18 cellular contexts compared by ENCODE assay signal in the genomic region with DNA sequence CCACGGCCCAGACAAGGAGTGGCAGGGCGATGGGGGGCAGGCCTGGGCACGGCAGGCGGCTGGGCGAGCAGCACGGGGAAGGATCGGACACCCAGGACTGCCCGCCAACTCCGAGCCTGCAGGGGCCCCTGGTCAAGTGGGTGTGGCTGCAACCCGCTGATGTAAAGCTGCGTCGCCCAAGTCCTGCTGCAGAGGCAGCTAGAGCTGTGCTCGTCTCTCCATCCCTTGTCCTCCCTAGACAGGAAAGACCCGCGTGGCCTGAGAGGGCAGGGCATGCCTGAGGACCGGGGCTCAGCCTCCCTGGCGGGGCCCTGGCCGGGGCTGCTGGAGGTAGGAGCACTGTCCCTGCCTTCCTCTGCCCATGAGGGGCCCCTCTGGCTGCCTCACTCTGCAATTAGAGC.
DNase-seq lines count a peak whose midpoint lies in the region; ATAC-seq and TF ChIP-seq lines count a peak whose summit lies in the region.
"Had no signal": no experiment of that assay in that cellular context is flagged by ENCODE, and none has a peak within 500 bp of the region (broad histone marks: within the 10 kb centered on the region; RNA-seq: fewer than 3 reads in every experiment).

No MANE protein-coding gene starts in this region.

- H3K27me3 Mint-ChIP-seq in chondrocyte (ENCODE audit: low read depth) = peaks cover 4% of the 10 kb centered on the region
- H3K27me3 Mint-ChIP-seq: B cell, IgD-negative memory B cell had no signal

- H3K27me3 ChIP-seq in osteoblast (ENCODE audit: insufficient read depth, low read length) (no peaks in the 10 kb centered on the region), upper lobe of right lung (no peaks in the 10 kb centered on the region)
- H3K27me3 ChIP-seq: BLaER1 treated with 17β-estradiol and CSF1 and Interleukin-3, amounts not matched to agents 10 nM and 100 nM had no signal

- CTCF ChIA-PET in RWPE1 (lab: Yijun Ruan, JAX) = no interaction called here

- ATAC-seq in upper lobe of right lung = peak; percentile 21
- no peak for ATAC-seq in HG02763 (IDR thresholded peaks at IDR 0.05; ENCODE audit: unreplicated experiment)
- no peak for ATAC-seq in HG03159 (IDR thresholded peaks at IDR 0.05; ENCODE audit: unreplicated experiment)
- ATAC-seq: CD8-positive, alpha-beta T cell; GM12878; GM23338; HCT116; HepG2 had no signal

- H3K4me3 ChIP-seq in osteoblast (ENCODE audit: insufficient read depth, low read length) (no peak overlapping the region), upper lobe of right lung (no peak overlapping the region)
- H3K4me3 ChIP-seq: BLaER1 treated with 17β-estradiol and CSF1 and Interleukin-3, amounts not matched to agents 10 nM and 100 nM; GM12878; GM23338 had no signal

- TF ChIP-seq CTCF in RWPE1 (conservative IDR thresholded peaks at IDR 0.05; ENCODE audit: low read depth) (no peak), chondrocyte (IDR thresholded peaks at IDR 0.05) (no peak), osteoblast (IDR thresholded peaks at IDR 0.05; ENCODE audit: extremely low read depth, low read depth, low read length) (no peak), upper lobe of right lung (IDR thresholded peaks at IDR 0.05) (no peak)

- no peaks in the 10 kb centered on the region for H4K20me1 ChIP-seq in osteoblast (ENCODE audit: insufficient read depth, low read length)

- H3K27ac Mint-ChIP-seq in chondrocyte (ENCODE audit: unreplicated experiment) = no peak overlapping the region
- H3K27ac Mint-ChIP-seq: B cell; CD8-positive, alpha-beta T cell; GM23338; HFFc6; IgD-negative memory B cell had no signal

- no peaks in the 10 kb centered on the region for H3K9me3 Mint-ChIP-seq in chondrocyte (ENCODE audit: low read depth)
- H3K9me3 Mint-ChIP-seq: CD8-positive, alpha-beta T cell; GM23338; HFFc6 had no signal

- no peak for DNase-seq in RWPE1 (ENCODE audit: low spot score)
- DNase-seq in chondrocyte (ENCODE audit: low spot score) = peak; percentile 86
- peak; percentile 78 for DNase-seq in osteoblast (ENCODE audit: insufficient read length, low spot score, missing footprints)
- DNase-seq in upper lobe of right lung = no peak
- DNase-seq: Calu3; CD8-positive, alpha-beta T cell; DMS79 treated with DMSO at 0.1 percent for 48 hours; H7; HFFc6 had no signal

- no peaks in the 10 kb centered on the region for H3K4me1 Mint-ChIP-seq in chondrocyte (ENCODE audit: low read depth)
- H3K4me1 Mint-ChIP-seq: B cell had no signal

- POLR2A ChIA-PET in RWPE1 (lab: Yijun Ruan, JAX; ENCODE audit: low non-redundant PET) = no interaction called here

- no peaks in the 10 kb centered on the region for H3K9me3 ChIP-seq in osteoblast (ENCODE audit: low read depth, low read length)
- no peaks in the 10 kb centered on the region for H3K9me3 ChIP-seq in upper lobe of right lung
- H3K9me3 ChIP-seq: BLaER1 treated with 17β-estradiol and CSF1 and Interleukin-3, amounts not matched to agents 10 nM and 100 nM had no signal

- no peak overlapping the region for H3K4me3 Mint-ChIP-seq in chondrocyte (ENCODE audit: unreplicated experiment)
- H3K4me3 Mint-ChIP-seq: B cell; CD8-positive, alpha-beta T cell; GM23338; HFFc6; IgD-negative memory B cell had no signal

- H3K4me1 ChIP-seq in osteoblast (ENCODE audit: insufficient read depth, low read length) (no peaks in the 10 kb centered on the region), upper lobe of right lung (no peaks in the 10 kb centered on the region)

- no peaks in the 10 kb centered on the region for H3K79me2 ChIP-seq in osteoblast (ENCODE audit: insufficient read depth, low read length)

- no peaks in the 10 kb centered on the region for H3K36me3 ChIP-seq in osteoblast (ENCODE audit: insufficient read depth, low read length)
- no peaks in the 10 kb centered on the region for H3K36me3 ChIP-seq in upper lobe of right lung
- H3K36me3 ChIP-seq: BLaER1 treated with 17β-estradiol and CSF1 and Interleukin-3, amounts not matched to agents 10 nM and 100 nM had no signal

- no peak overlapping the region for H2AFZ ChIP-seq in osteoblast (ENCODE audit: low read length)
- H2AFZ ChIP-seq: GM23338 had no signal

- H3K4me2 ChIP-seq in osteoblast (ENCODE audit: insufficient read depth, low read length) = no peak overlapping the region
- H3K4me2 ChIP-seq: BLaER1 treated with 17β-estradiol and CSF1 and Interleukin-3, amounts not matched to agents 10 nM and 100 nM; GM23338 had no signal

- H3K27ac ChIP-seq in RWPE1 (peak overlapping the region; percentile 2; the same call in 1 of the 2 replicates), osteoblast (ENCODE audit: low read depth, low read length) (no peak overlapping the region), upper lobe of right lung (no peak overlapping the region)
- H3K27ac ChIP-seq: BLaER1 treated with 17β-estradiol and CSF1 and Interleukin-3, amounts not matched to agents 10 nM and 100 nM had no signal

- intact Hi-C loops in upper lobe of right lung (cut with DNase I) = no loop called here

- no peaks in the 10 kb centered on the region for H3K36me3 Mint-ChIP-seq in chondrocyte (ENCODE audit: low read depth)
- H3K36me3 Mint-ChIP-seq: CD8-positive, alpha-beta T cell had no signal

Comparison
In these comparisons a context has a peak if more than half of its experiments do, and no peak if none do; other contexts are left out.
1. DNase-seq: peak in chondrocyte (single experiment) and osteoblast (single experiment); none in RWPE1 (single experiment) and upper lobe of right lung (single experiment).